In genomic region chr13:27472941-27473340, GRCh38 we compare ENCODE assay signal across 22 cellular contexts. TPM values are rescaled to one million over a fixed set of nuclear protein-coding genes. Genes with fewer than 3 reads are reported as not detected.
A peak's percentile ranks its signal among the peaks of the same experiment; 100 is the strongest.
DNase-seq lines count a peak whose midpoint lies in the region; ATAC-seq and TF ChIP-seq lines count a peak whose summit lies in the region.
"Had no signal": no experiment of that assay in that cellular context is flagged by ENCODE, and none has a peak within 500 bp of the region (broad histone marks: within the 10 kb centered on the region; RNA-seq: fewer than 3 reads in every experiment).

No MANE protein-coding gene starts in this region.

- H3K79me2 ChIP-seq in OCI-LY3 (ENCODE audit: low read length) = no peaks in the 10 kb centered on the region

- no peak overlapping the region for H3K9ac ChIP-seq in OCI-LY3 (ENCODE audit: low read length)

- no TSS peak for BruUV-seq in Calu3 (replicated peaks; lab: Mats Ljungman, UMichigan)

- no peaks in the 10 kb centered on the region for H3K4me1 ChIP-seq in CD8-positive, alpha-beta T cell (ENCODE audit: insufficient read depth, low read length)
- H3K4me1 ChIP-seq in OCI-LY3 (ENCODE audit: low read length) = peaks cover 51% of the 10 kb centered on the region
- H3K4me1 ChIP-seq: HAP-1, SJCRH30 had no signal

- intact Hi-C loops in CD8-positive, alpha-beta T cell (cut with DNase I, micrococcal nuclease) = no loop called here
- intact Hi-C loops in Calu3 (cut with micrococcal nuclease; ENCODE audit: unreplicated experiment) = no loop called here

- peak; percentile 20 for DNase-seq in NCI-H146 (lab: John Stamatoyannopoulos, UW)
- DNase-seq in NCI-H146 treated with DMSO at 0.1 percent for 48 hours (lab: John Stamatoyannopoulos, UW; ENCODE audit: unreplicated experiment) = no peak
- no peak for DNase-seq in CD8-positive, alpha-beta T cell
- peak; percentile 36 to 46 (median 39) for DNase-seq in immature natural killer cell
- no peak for DNase-seq in Calu3
- no peak for DNase-seq in hypothalamus (lab: John Stamatoyannopoulos, UW)
- no peak for DNase-seq in activated effector memory CD4-positive, alpha-beta T cell treated with Interleukin-2 at 50 U/mL for 16 hours
- DNase-seq: AML-193, Caco-2, DMS153, GF-D8, NCI-H1105 treated with DMSO at 0.1 percent for 48 hours, NCI-H187, NCI-H2107, NCI-H2227 treated with DMSO at 0.1 percent for 48 hours, NCI-H510A treated with DMSO at 0.1 percent for 48 hours, NCI-H774, SJCRH30 had no signal

- no peaks in the 10 kb centered on the region for H3K27me3 ChIP-seq in CD8-positive, alpha-beta T cell (ENCODE audit: insufficient read depth, low read length)
- no peaks in the 10 kb centered on the region for H3K27me3 ChIP-seq in OCI-LY3 (ENCODE audit: low read depth, low read length)

- CTCF ChIA-PET in CD8-positive, alpha-beta T cell (lab: Charles Lee) = interaction anchor here (1.1 kb wide), 1 partner anchor 354 kb away, joined by 3 read pairs; no protein-coding TSS in a partner anchor
- CTCF ChIA-PET in Calu3 (lab: Charles Lee) = no interaction called here

- no peak overlapping the region for H3K4me3 ChIP-seq in CD8-positive, alpha-beta T cell (ENCODE audit: low read depth, low read length)
- no peak overlapping the region for H3K4me3 ChIP-seq in OCI-LY3 (ENCODE audit: low read length)
- H3K4me3 ChIP-seq: HAP-1, SJCRH30 had no signal

- peak overlapping the region; percentile 37 for H3K27ac Mint-ChIP-seq in CD8-positive, alpha-beta T cell
- peak overlapping the region in 4 of 6 donors; percentile 40 to 72 (median 50) for H3K27ac Mint-ChIP-seq in immature natural killer cell
- no peak overlapping the region for H3K27ac Mint-ChIP-seq in Calu3 (ENCODE audit: unreplicated experiment)

- POLR2A ChIA-PET in CD8-positive, alpha-beta T cell (lab: Charles Lee) = no interaction called here

- no peak overlapping the region for H3K4me3 Mint-ChIP-seq in CD8-positive, alpha-beta T cell
- H3K4me3 Mint-ChIP-seq in immature natural killer cell (peak overlapping the region in 1 of 5 donors; percentile 6), Calu3 (ENCODE audit: low read depth, unreplicated experiment) (no peak overlapping the region)

- no peak overlapping the region for H3K4me2 ChIP-seq in OCI-LY3 (ENCODE audit: low read length)

- no peaks in the 10 kb centered on the region for H3K9me3 ChIP-seq in CD8-positive, alpha-beta T cell (ENCODE audit: low read length)
- H3K9me3 ChIP-seq in OCI-LY3 (ENCODE audit: insufficient read depth, low read length) = peaks cover 11% of the 10 kb centered on the region; the same call in 1 of the 2 replicates
- H3K9me3 ChIP-seq: Caco-2, HAP-1, SJCRH30 had no signal

- H4K20me1 ChIP-seq in OCI-LY3 (ENCODE audit: insufficient read depth, low read length) = no peaks in the 10 kb centered on the region

- H3K27me3 Mint-ChIP-seq in CD8-positive, alpha-beta T cell (ENCODE audit: low read depth) = no peaks in the 10 kb centered on the region
- H3K27me3 Mint-ChIP-seq in immature natural killer cell (ENCODE audit: low read depth in 3 of 3) (peaks cover 0 to 9% (median 7%) of the 10 kb centered on the region in 3 donors), Calu3 (ENCODE audit: unreplicated experiment) (no peaks in the 10 kb centered on the region)

- TF ChIP-seq CTCF in CD8-positive, alpha-beta T cell (IDR thresholded peaks at IDR 0.05) = no peak
- TF ChIP-seq CTCF in OCI-LY3 (IDR thresholded peaks at IDR 0.05; ENCODE audit: low read depth, low read length) (no peak), Calu3 (IDR thresholded peaks at IDR 0.05; ENCODE audit: unreplicated experiment) (no peak)

- no peaks in the 10 kb centered on the region for H3K36me3 ChIP-seq in CD8-positive, alpha-beta T cell (ENCODE audit: insufficient read depth, low read length)
- H3K36me3 ChIP-seq in OCI-LY3 (replicated peaks; ENCODE audit: low read depth, low read length) = peaks cover 10% of the 10 kb centered on the region
- H3K36me3 ChIP-seq: HAP-1, SJCRH30 had no signal

- no peaks in the 10 kb centered on the region for H3K36me3 Mint-ChIP-seq in CD8-positive, alpha-beta T cell
- no peaks in the 10 kb centered on the region for H3K36me3 Mint-ChIP-seq in immature natural killer cell
- no peaks in the 10 kb centered on the region for H3K36me3 Mint-ChIP-seq in Calu3 (ENCODE audit: insufficient read depth, unreplicated experiment)

- H3K4me1 Mint-ChIP-seq in CD8-positive, alpha-beta T cell (ENCODE audit: low read depth) = peaks cover 16% of the 10 kb centered on the region
- H3K4me1 Mint-ChIP-seq in immature natural killer cell (peaks cover 17 to 21% of the 10 kb centered on the region in 2 donors), Calu3 (ENCODE audit: low read depth, unreplicated experiment) (peaks cover 12% of the 10 kb centered on the region)

- no peak overlapping the region for H3K27ac ChIP-seq in CD8-positive, alpha-beta T cell (ENCODE audit: low read depth, low read length)
- no peak overlapping the region for H3K27ac ChIP-seq in OCI-LY3 (ENCODE audit: low read length)
- H3K27ac ChIP-seq: 22Rv1, SJCRH30 had no signal

- peak; percentile 44 for ATAC-seq in CD8-positive, alpha-beta T cell
- ATAC-seq: Panc1 had no signal

- H2AFZ ChIP-seq in OCI-LY3 (ENCODE audit: low read depth, low read length) = peak overlapping the region; percentile 43; the same call in 1 of the 2 replicates

- H3K9me3 Mint-ChIP-seq in CD8-positive, alpha-beta T cell = no peaks in the 10 kb centered on the region
- no peaks in the 10 kb centered on the region for H3K9me3 Mint-ChIP-seq in immature natural killer cell
- no peaks in the 10 kb centered on the region for H3K9me3 Mint-ChIP-seq in Calu3 (ENCODE audit: low read depth, unreplicated experiment)

RNA-seq across cellular contexts. Expression of gene MTIF3, which starts 22.6 kb away (rescaled TPM):
- 10 to 100 TPM; 12.7 to 13.0 TPM for total RNA-seq in CD8-positive, alpha-beta T cell
- polyA plus RNA-seq in immature natural killer cell = 10 to 100 TPM; 55.0 to 77.7 (median 67.1) TPM
- total RNA-seq in Calu3 (2022) = 21.5 and 25.1 TPM in 2 replicates

RNA-seq across cellular contexts. Expression of gene GTF3A, which starts 48.5 kb away (rescaled TPM):
- 100 to 1,000 TPM; 157 TPM for total RNA-seq in CD8-positive, alpha-beta T cell
- 100 to 1,000 TPM; 483 to 645 (median 583) TPM for polyA plus RNA-seq in immature natural killer cell
- 89.6 and 95.0 TPM in 2 replicates for total RNA-seq in Calu3 (2022)

Comparison
In these comparisons a context has a peak if more than half of its experiments do, and no peak if none do; other contexts are left out.
1. DNase-seq: peak in NCI-H146 (single experiment) and immature natural killer cell (3 of 3); none in NCI-H146 treated with DMSO at 0.1 percent for 48 hours (single experiment), CD8-positive, alpha-beta T cell (0 of 7), Calu3 (single experiment), hypothalamus (0 of 51) and activated effector memory CD4-positive, alpha-beta T cell treated with Interleukin-2 at 50 U/mL for 16 hours (single experiment).